ENCODE assay signal across 8 cellular contexts in genomic region chr11:96339704-96340554, GRCh38. TPM values are rescaled to one million over a fixed set of nuclear protein-coding genes. Genes with fewer than 3 reads are reported as not detected.
DNase-seq lines count a peak whose midpoint lies in the region; ATAC-seq, FAIRE-seq and TF ChIP-seq lines count a peak whose summit lies in the region.

No MANE protein-coding gene starts in this region.

- TF ChIP-seq RAD21 in GM12878 (IDR thresholded peaks at IDR 0.05; ENCODE audit: insufficient read depth, low read depth, low read length) = no peak

- in situ Hi-C loops in GM12878 (cut with MboI) = loop anchor here (5.0 kb wide), 1 partner anchor 283 kb away; no protein-coding TSS in a partner anchor

- no peak for ATAC-seq in activated T-cell treated with anti-CD3 and anti-CD28 coated beads, Interleukin-2, amount 50 U/mL, for 4 hours
- ATAC-seq in GM12878 = no peak

- SMC1A ChIA-PET in GM12878 (lab: Charles Lee; ENCODE audit: uncharacterized antibody, unreplicated experiment) = interaction anchor here (0.8 to 11.9 kb wide), 38 partner anchors 7 to 506 kb away, joined by 3 to 189 read pairs (median 8); partner anchors contain the start of genes CCDC82 and JRKL

- H3K9ac ChIP-seq in GM12878 (ENCODE audit: control insufficient read depth, insufficient read depth, low read length) = peak overlapping the region; percentile 66
- H3K9ac ChIP-seq in mesenchymal stem cell (ENCODE audit: low read length) = peak overlapping the region; percentile 99

- H3K18ac ChIP-seq in mesenchymal stem cell (ENCODE audit: low read depth in 1 of 2, low read length in 2 of 2) = peak overlapping the region; percentile 23 to 40

- FAIRE-seq in GM12878 (lab: Jason Lieb, UNC) = no peak

- peak overlapping the region; percentile 45 for H4K8ac ChIP-seq in mesenchymal stem cell (ENCODE audit: low read length)

- H4K20me1 ChIP-seq in GM12878 (ENCODE audit: control insufficient read depth, insufficient read depth) = no peaks in the 10 kb centered on the region

- H3K4me3 ChIP-seq in GM12878 (peak overlapping the region; percentile 100), mesenchymal stem cell (ENCODE audit: insufficient read depth in 1 of 2, low read depth in 1 of 2, low read length in 2 of 2) (peak overlapping the region in 1 of 2 experiments; percentile 95), thyroid gland (replicated peaks in 1 of 3) (peak overlapping the region in 1 of 3 donors; percentile 17)

- H2AFZ ChIP-seq in GM12878 (ENCODE audit: control insufficient read depth, low read depth, low read length) (no peak overlapping the region), mesenchymal stem cell (ENCODE audit: low read depth, low read length) (no peak overlapping the region)

- H3K9me3 ChIP-seq in GM12878 (replicated peaks; ENCODE audit: control insufficient read depth, insufficient read depth, low read length) (no peaks in the 10 kb centered on the region; the same call in 1 of the 3 replicates), mesenchymal stem cell (ENCODE audit: control insufficient read depth, low read length) (no peaks in the 10 kb centered on the region), thyroid gland (no peaks in the 10 kb centered on the region)

- no peak overlapping the region for H2BK120ac ChIP-seq in mesenchymal stem cell (ENCODE audit: low read depth, low read length)

- no peak for DNase-seq in activated T-cell treated with anti-CD3 and anti-CD28 coated beads, Interleukin-2, amount 50 U/mL, for 4 hours
- DNase-seq in activated T-cell treated with anti-CD3 and anti-CD28 coated beads, Interleukin-2, amount 50 U/mL, for 1 hour = no peak
- DNase-seq in GM12878 (ENCODE audit: low read depth, low spot score) (no peak), mesenchymal stem cell (peak; percentile 27), thyroid gland (peak in 1 of 2 donors; percentile 23), 8988T (no peak), SHP77 treated with DMSO at 0.1 percent for 48 hours (lab: John Stamatoyannopoulos, UW) (no peak), Kasumi-1 (lab: John Stamatoyannopoulos, UW) (no peak)

- peak overlapping the region in 1 of 2 experiments; percentile 29 for H2BK12ac ChIP-seq in mesenchymal stem cell (ENCODE audit: low read length in 2 of 2)

- no peak overlapping the region for H2BK15ac ChIP-seq in mesenchymal stem cell (ENCODE audit: low read depth, poor library complexity, severe bottlenecking)

- H2BK5ac ChIP-seq in mesenchymal stem cell (ENCODE audit: low read depth, low read length, poor library complexity, severe bottlenecking) = no peak overlapping the region

- H3K4me1 Mint-ChIP-seq in activated T-cell treated with anti-CD3 and anti-CD28 coated beads, Interleukin-2, amount 50 U/mL, for 4 hours (ENCODE audit: low read depth) = peaks cover 62% of the 10 kb centered on the region

- no peak for TF ChIP-seq EP300 in GM12878 (IDR thresholded peaks at IDR 0.05; ENCODE audit: borderline replicate concordance in 1 of 2, control insufficient read depth in 1 of 2, low read depth in 2 of 2, low read length in 2 of 2)

- peak overlapping the region; percentile 99 for H3K4me3 Mint-ChIP-seq in activated T-cell treated with anti-CD3 and anti-CD28 coated beads, Interleukin-2, amount 50 U/mL, for 4 hours

- H3K9me3 Mint-ChIP-seq in activated T-cell treated with anti-CD3 and anti-CD28 coated beads, Interleukin-2, amount 50 U/mL, for 4 hours = no peaks in the 10 kb centered on the region

- H3K27ac ChIP-seq in GM12878 (ENCODE audit: control insufficient read depth, insufficient read depth) (peak overlapping the region; percentile 80), mesenchymal stem cell (ENCODE audit: low read length, poor library complexity, severe bottlenecking) (peak overlapping the region; percentile 73), thyroid gland (peak overlapping the region; percentile 83 to 90 (median 86))

- CTCF ChIA-PET in GM12878 (lab: Yijun Ruan, JAX) = interaction anchor here (0.6 to 11.4 kb wide), 34 partner anchors 9 to 1185 kb away, joined by 3 to 256 read pairs (median 6); partner anchors contain the start of genes CCDC82 and JRKL

- H2AK5ac ChIP-seq in mesenchymal stem cell (ENCODE audit: low read length, severe bottlenecking) = peak overlapping the region; percentile 92

- TF ChIP-seq CTCF in GM12878 (IDR thresholded peaks at IDR 0.05 in 2 of 3, conservative IDR thresholded peaks at IDR 0.05 in 1 of 3; ENCODE audit: control insufficient read depth in 2 of 3, extremely low read depth in 1 of 3, insufficient read depth in 1 of 3, low read depth in 3 of 3, low read length in 3 of 3) (no peak), thyroid gland (IDR thresholded peaks at IDR 0.05) (no peak)

- H3K23ac ChIP-seq in mesenchymal stem cell (ENCODE audit: low read length in 2 of 2) = no peak overlapping the region

- H3K79me2 ChIP-seq in GM12878 (ENCODE audit: control insufficient read depth, insufficient read depth, low read length) = peaks cover 81% of the 10 kb centered on the region

- peak overlapping the region; percentile 64 for H4K91ac ChIP-seq in mesenchymal stem cell (ENCODE audit: low read length)

- 85% methylated on average over 7 of the region's 7 CpGs for WGBS in GM12878 (ENCODE audit: insufficient coverage, insufficient replicate concordance, low lambda C conversion rate, missing lambda C conversion rate)
- 65% methylated on average over 5 of the region's 7 CpGs for WGBS in mesenchymal stem cell
- 66 to 73% methylated on average over 6 to 7 of the region's 7 CpGs for WGBS in thyroid gland, 2 donors

- TF ChIP-seq POLR2A in GM12878 (IDR thresholded peaks at IDR 0.05; ENCODE audit: low read depth, low read length) (no peak), thyroid gland (IDR thresholded peaks at IDR 0.05) (no peak)

- H3K36me3 Mint-ChIP-seq in activated T-cell treated with anti-CD3 and anti-CD28 coated beads, Interleukin-2, amount 50 U/mL, for 4 hours (ENCODE audit: insufficient read depth) = peaks cover 28% of the 10 kb centered on the region

- peak overlapping the region; percentile 85 for H3K4me2 ChIP-seq in GM12878 (ENCODE audit: control insufficient read depth, insufficient read depth)
- peak overlapping the region; percentile 35 for H3K4me2 ChIP-seq in mesenchymal stem cell (ENCODE audit: low read length, poor library complexity, severe bottlenecking)

- peaks cover 12% of the 10 kb centered on the region for H3K4me1 ChIP-seq in GM12878 (ENCODE audit: control insufficient read depth, insufficient read depth, low read length)
- H3K4me1 ChIP-seq in mesenchymal stem cell (ENCODE audit: control insufficient read depth, insufficient read depth, low read depth, low read length) = peaks cover 18% of the 10 kb centered on the region
- H3K4me1 ChIP-seq in thyroid gland = peaks cover 31 to 46% of the 10 kb centered on the region in 2 donors

- peak overlapping the region; percentile 19 to 62 for H3K4ac ChIP-seq in mesenchymal stem cell (ENCODE audit: low read depth in 1 of 2, low read length in 2 of 2)

- H3K27me3 Mint-ChIP-seq in activated T-cell treated with anti-CD3 and anti-CD28 coated beads, Interleukin-2, amount 50 U/mL, for 4 hours (ENCODE audit: low read depth) = no peaks in the 10 kb centered on the region

- BruUV-seq in GM12878 (replicated peaks; lab: Mats Ljungman, UMichigan) = TSS peak; percentile 76

- H3K27me3 ChIP-seq in GM12878 (replicated peaks in 1 of 2; ENCODE audit: control insufficient read depth in 2 of 2, insufficient read depth in 2 of 2, low read length in 1 of 2) (no peaks in the 10 kb centered on the region), mesenchymal stem cell (ENCODE audit: control insufficient read depth in 1 of 2, insufficient read depth in 1 of 2, low read length in 2 of 2) (no peaks in the 10 kb centered on the region), thyroid gland (no peaks in the 10 kb centered on the region)

- POLR2A ChIA-PET in GM12878 (lab: Charles Lee) = interaction anchor here (0.7 to 5.7 kb wide), 11 partner anchors 9 to 325 kb away, joined by 3 to 43 read pairs (median 5); partner anchors contain the start of genes CCDC82 and JRKL

- peaks cover 4% of the 10 kb centered on the region for H3K79me1 ChIP-seq in mesenchymal stem cell (replicated peaks; ENCODE audit: low read length, poor library complexity, severe bottlenecking)

- H3K36me3 ChIP-seq in GM12878 (ENCODE audit: control insufficient read depth in 2 of 2, insufficient read depth in 2 of 2, low read length in 1 of 2) (0 out of 4 replicates have a peak, but pooled peaks cover 0 to 2% of the 10 kb centered on the region in 2 experiments), mesenchymal stem cell (ENCODE audit: control insufficient read depth in 1 of 2, insufficient read depth in 2 of 2, low read depth in 1 of 2, low read length in 2 of 2) (peaks cover 0 to 9% of the 10 kb centered on the region in 2 experiments), thyroid gland (no peaks in the 10 kb centered on the region)

- intact Hi-C loops in GM12878 (cut with micrococcal nuclease; ENCODE audit: unreplicated experiment) (loop anchor here (1.0 to 5.0 kb wide), 7 partner anchors 47 to 418 kb away; partner anchors contain the start of gene MTMR2), thyroid gland (cut with DNase I) (loop anchor here (5.0 to 10.0 kb wide), 2 partner anchors 283 to 345 kb away; no protein-coding TSS in a partner anchor)

- peak overlapping the region in 1 of 2 experiments; percentile 25 for H3K14ac ChIP-seq in mesenchymal stem cell (ENCODE audit: low read length in 2 of 2)

- RAD21 ChIA-PET in GM12878 (lab: Charles Lee; ENCODE audit: unreplicated experiment) = interaction anchor here (0.9 to 11.4 kb wide), 38 partner anchors 15 to 550 kb away, joined by 3 to 213 read pairs (median 6); partner anchors contain the start of genes CCDC82, FAM76B and JRKL

RNA-seq across cellular contexts. Expression of gene MAML2, which starts 3.1 kb away (rescaled TPM):
- total RNA-seq in activated T-cell treated with anti-CD3 and anti-CD28 coated beads, Interleukin-2, amount 50 U/mL, for 4 hours = 10 to 100 TPM; 27.3 to 29.8 (median 29.2) TPM
- 40.1 and 41.3 TPM in 2 replicates for total RNA-seq in GM12878 (2013; cell fraction: nucleolus; rRNA removed)
- total RNA-seq in GM12878 (2014; rRNA removed) = 15.0 and 16.0 TPM in 2 replicates
- 11.4 and 12.6 TPM in 2 replicates for total RNA-seq in GM12878 (2014; rRNA removed; fragmentation: Illumina TruSeq; extraction: Trizol)
- 12.7 and 13.3 TPM in 2 replicates for total RNA-seq in GM12878 (2021)
- 3.6 TPM for polyA plus RNA-seq in GM12878 (2011; ENCODE audit: low read depth)
- 12.5 and 15.1 TPM in 2 replicates for polyA plus RNA-seq in GM12878 (2011; rRNA removed)
- 15.6 and 18.7 TPM in 2 replicates for polyA plus RNA-seq in GM12878 (2011; cell fraction: cytosol; rRNA removed)
- 14.3 and 15.4 TPM in 2 replicates for polyA plus RNA-seq in GM12878 (2011; cell fraction: nucleus; rRNA removed)
- 4.3 and 6.8 TPM in 2 replicates for polyA plus RNA-seq in GM12878 (2012)
- 14.1 and 14.8 TPM in 2 replicates for polyA plus RNA-seq in GM12878 (2014; fragmentation: Illumina TruSeq; extraction: Trizol)
- polyA plus RNA-seq in GM12878 (2014; fragmentation: Nextera tagmentation; extraction: Ambion mirVana) = 1 to 10 TPM; 2.5 to 2.6 TPM
- 12.7 and 13.2 TPM in 2 replicates for polyA plus RNA-seq in GM12878 (2014; rRNA removed)
- polyA plus RNA-seq in GM12878 (2016; fragmentation: Nextera tagmentation; extraction: Ambion mirVana) = 1 to 10 TPM; 6.8 to 7.5 TPM
- 40.1 and 42.2 TPM in 2 replicates for polyA minus RNA-seq in GM12878 (2011; rRNA and poly(A)+ RNA removed)
- polyA minus RNA-seq in GM12878 (2011; cell fraction: cytosol; rRNA and poly(A)+ RNA removed) = 13.3 and 17.5 TPM in 2 replicates
- 32.0 and 54.5 TPM in 2 replicates for polyA minus RNA-seq in GM12878 (2011; cell fraction: nucleus; rRNA and poly(A)+ RNA removed)
- 33.4 TPM for polyA plus RNA-seq in mesenchymal stem cell (2013, experiment 1 of 2)
- 31.6 TPM for polyA plus RNA-seq in mesenchymal stem cell (2013, experiment 2 of 2)
- total RNA-seq in thyroid gland = 10 to 100 TPM; 19.0 to 36.4 (median 31.4) TPM

RNA-seq across cellular contexts. Expression of gene CCDC82, which starts 49.8 kb away (rescaled TPM):
- 10 to 100 TPM; 17.6 to 23.8 (median 20.7) TPM for total RNA-seq in activated T-cell treated with anti-CD3 and anti-CD28 coated beads, Interleukin-2, amount 50 U/mL, for 4 hours
- 104 and 112 TPM in 2 replicates for total RNA-seq in GM12878 (2013; cell fraction: nucleolus; rRNA removed)
- total RNA-seq in GM12878 (2014; rRNA removed) = 15.2 and 19.9 TPM in 2 replicates
- 31.7 and 35.7 TPM in 2 replicates for total RNA-seq in GM12878 (2014; rRNA removed; fragmentation: Illumina TruSeq; extraction: Trizol)
- 20.6 and 21.4 TPM in 2 replicates for total RNA-seq in GM12878 (2021)
- 12.0 TPM for polyA plus RNA-seq in GM12878 (2011; ENCODE audit: low read depth)
- polyA plus RNA-seq in GM12878 (2011; rRNA removed) = 30.7 and 58.6 TPM in 2 replicates
- polyA plus RNA-seq in GM12878 (2011; cell fraction: cytosol; rRNA removed) = 5.3 and 5.9 TPM in 2 replicates
- 41.7 and 54.9 TPM in 2 replicates for polyA plus RNA-seq in GM12878 (2011; cell fraction: nucleus; rRNA removed)
- polyA plus RNA-seq in GM12878 (2012) = 22.0 and 27.9 TPM in 2 replicates
- 62.4 and 72.7 TPM in 2 replicates for polyA plus RNA-seq in GM12878 (2014; fragmentation: Illumina TruSeq; extraction: Trizol)
- 10 to 100 TPM; 24.5 to 24.7 TPM for polyA plus RNA-seq in GM12878 (2014; fragmentation: Nextera tagmentation; extraction: Ambion mirVana)
- polyA plus RNA-seq in GM12878 (2014; rRNA removed) = 25.7 and 26.9 TPM in 2 replicates
- 10 to 100 TPM; 31.0 to 32.0 TPM for polyA plus RNA-seq in GM12878 (2016; fragmentation: Nextera tagmentation; extraction: Ambion mirVana)
- polyA minus RNA-seq in GM12878 (2011; rRNA and poly(A)+ RNA removed) = 13.8 and 13.9 TPM in 2 replicates
- 4.8 and 5.6 TPM in 2 replicates for polyA minus RNA-seq in GM12878 (2011; cell fraction: cytosol; rRNA and poly(A)+ RNA removed)
- 31.8 and 55.0 TPM in 2 replicates for polyA minus RNA-seq in GM12878 (2011; cell fraction: nucleus; rRNA and poly(A)+ RNA removed)
- 35.4 TPM for polyA plus RNA-seq in mesenchymal stem cell (2013, experiment 1 of 2)
- polyA plus RNA-seq in mesenchymal stem cell (2013, experiment 2 of 2) = 33.9 TPM
- 10 to 100 TPM; 24.8 to 44.9 (median 28.8) TPM for total RNA-seq in thyroid gland

RNA-seq across cellular contexts. Expression of gene JRKL, which starts 49.9 kb away (rescaled TPM):
- total RNA-seq in activated T-cell treated with anti-CD3 and anti-CD28 coated beads, Interleukin-2, amount 50 U/mL, for 4 hours = 10 to 100 TPM in 1 of 3 donors, 1 to 10 TPM in 2; 8.9 to 11.4 (median 9.4) TPM
- 10.9 and 13.3 TPM in 2 replicates for total RNA-seq in GM12878 (2013; cell fraction: nucleolus; rRNA removed)
- 3.8 and 6.3 TPM in 2 replicates for total RNA-seq in GM12878 (2014; rRNA removed)
- total RNA-seq in GM12878 (2014; rRNA removed; fragmentation: Illumina TruSeq; extraction: Trizol) = 11.1 and 11.7 TPM in 2 replicates
- 8.4 and 8.6 TPM in 2 replicates for total RNA-seq in GM12878 (2021)
- 3.1 TPM for polyA plus RNA-seq in GM12878 (2011; ENCODE audit: low read depth)
- 11.3 and 20.1 TPM in 2 replicates for polyA plus RNA-seq in GM12878 (2011; rRNA removed)
- 2.7 and 3.0 TPM in 2 replicates for polyA plus RNA-seq in GM12878 (2011; cell fraction: cytosol; rRNA removed)
- 10.2 and 11.2 TPM in 2 replicates for polyA plus RNA-seq in GM12878 (2011; cell fraction: nucleus; rRNA removed)
- 4.4 and 9.8 TPM in 2 replicates for polyA plus RNA-seq in GM12878 (2012)
- polyA plus RNA-seq in GM12878 (2014; fragmentation: Illumina TruSeq; extraction: Trizol) = 12.4 and 16.3 TPM in 2 replicates
- 1 to 10 TPM; 4.6 to 4.8 TPM for polyA plus RNA-seq in GM12878 (2014; fragmentation: Nextera tagmentation; extraction: Ambion mirVana)
- 7.4 and 8.9 TPM in 2 replicates for polyA plus RNA-seq in GM12878 (2014; rRNA removed)
- 1 to 10 TPM; 7.8 to 8.4 TPM for polyA plus RNA-seq in GM12878 (2016; fragmentation: Nextera tagmentation; extraction: Ambion mirVana)
- 4.2 and 6.8 TPM in 2 replicates for polyA minus RNA-seq in GM12878 (2011; rRNA and poly(A)+ RNA removed)
- polyA minus RNA-seq in GM12878 (2011; cell fraction: cytosol; rRNA and poly(A)+ RNA removed) = 2.2 and 2.7 TPM in 2 replicates
- 5.2 and 5.3 TPM in 2 replicates for polyA minus RNA-seq in GM12878 (2011; cell fraction: nucleus; rRNA and poly(A)+ RNA removed)
- polyA plus RNA-seq in mesenchymal stem cell (2013, experiment 1 of 2) = 7.6 TPM
- 8.0 TPM for polyA plus RNA-seq in mesenchymal stem cell (2013, experiment 2 of 2)
- total RNA-seq in thyroid gland = 10 to 100 TPM in 2 of 4 donors, 1 to 10 TPM in 2; 9.4 to 11.6 (median 10.4) TPM
